ENCODE assay signal across 8 cellular contexts in genomic region chrX:74925210-74926088, GRCh38. TPM values are rescaled to one million over a fixed set of nuclear protein-coding genes. Genes with fewer than 3 reads are reported as not detected.
DNase-seq lines count a peak whose midpoint lies in the region; ATAC-seq and TF ChIP-seq lines count a peak whose summit lies in the region.

NEXMIF (minus strand) TSS chrX:74925452.

- peaks cover 0 to 2% of the 10 kb centered on the region in 2 donors for H3K36me3 Mint-ChIP-seq in CD4-positive, alpha-beta memory T cell

- CTCF ChIA-PET in CD4-positive, alpha-beta memory T cell (lab: Charles Lee; ENCODE audit: partially characterized antibody), result no interaction called here

- DNase-seq in CD4-positive, alpha-beta memory T cell, result peak; percentile 26 to 43 (median 33)
- peak; percentile 14 for DNase-seq in T follicular helper cell (ENCODE audit: low read depth)
- peak in 2 of 3 donors; percentile 13 to 48 for DNase-seq in mucosa of descending colon
- no peak for DNase-seq in NCI-H774 (lab: John Stamatoyannopoulos, UW)

- WGBS in thymus, result 6% methylated on average over 48 of the region's 50 CpGs

- no peak for TF ChIP-seq CTCF in mucosa of descending colon (IDR thresholded peaks at IDR 0.05)

- H3K4me3 ChIP-seq in CD4-positive, alpha-beta memory T cell (ENCODE audit: low read length in 2 of 2), result peak within 1 kb of the TSS in 1 of 2 donors; percentile 40
- H3K4me3 ChIP-seq in duodenal mucosa (ENCODE audit: low read depth in 1 of 2, low read length in 2 of 2) (peak within 1 kb of the TSS; percentile 52 to 60), mucosa of descending colon (no peak within 1 kb of the TSS), thymus (ENCODE audit: low read length) (peak within 1 kb of the TSS; percentile 31)

- peak within 1 kb of the TSS; percentile 79 to 98 (median 88) for H3K4me3 Mint-ChIP-seq in CD4-positive, alpha-beta memory T cell

- peaks cover 3 to 7% of the 10 kb centered on the region in 2 donors for H3K27me3 Mint-ChIP-seq in CD4-positive, alpha-beta memory T cell

- POLR2A ChIA-PET in CD4-positive, alpha-beta memory T cell (lab: Charles Lee; ENCODE audit: partially characterized antibody), result interaction anchor here (1.1 kb wide), 1 partner anchor 312 kb away, joined by 3 read pairs; no protein-coding TSS in a partner anchor

- H3K4me1 Mint-ChIP-seq in CD4-positive, alpha-beta memory T cell, result peaks cover 0 to 8% (median 3%) of the 10 kb centered on the region in 4 donors

- H3K9ac ChIP-seq in duodenal mucosa (ENCODE audit: low read depth in 1 of 2, low read length in 2 of 2), result no peak within 1 kb of the TSS

- H3K27me3 ChIP-seq in CD4-positive, alpha-beta memory T cell (ENCODE audit: insufficient read depth, low read length), result no peaks in the 10 kb centered on the region
- H3K27me3 ChIP-seq in duodenal mucosa (ENCODE audit: control insufficient read depth in 1 of 2, insufficient read depth in 2 of 2, low read length in 2 of 2), result no peaks in the 10 kb centered on the region
- H3K27me3 ChIP-seq in thymus (ENCODE audit: control insufficient read depth, insufficient read depth), result peaks cover 7% of the 10 kb centered on the region

- TF ChIP-seq POLR2A in GM19099 (IDR thresholded peaks at IDR 0.05; ENCODE audit: extremely low read depth, insufficient read length, low read depth), result peak; percentile 40

- no peaks in the 10 kb centered on the region for H3K9me3 ChIP-seq in CD4-positive, alpha-beta memory T cell (ENCODE audit: control insufficient read depth in 1 of 2, low read length in 2 of 2)
- H3K9me3 ChIP-seq in duodenal mucosa (ENCODE audit: control insufficient read depth in 1 of 2, low read length in 2 of 2) (no peaks in the 10 kb centered on the region), mucosa of descending colon (no peaks in the 10 kb centered on the region), thymus (ENCODE audit: control insufficient read depth) (no peaks in the 10 kb centered on the region)

- intact Hi-C loops in CD4-positive, alpha-beta memory T cell (cut with micrococcal nuclease), result loop anchor here (10.0 kb wide), 2 partner anchors 599 to 679 kb away; partner anchors contain the start of gene ZDHHC15
- intact Hi-C loops in mucosa of descending colon (cut with DNase I, micrococcal nuclease), result no loop called here

- H3K27ac Mint-ChIP-seq in CD4-positive, alpha-beta memory T cell, result peak within 1 kb of the TSS in 6 of 7 donors; percentile 31 to 74 (median 47)

- no peaks in the 10 kb centered on the region for H3K4me1 ChIP-seq in CD4-positive, alpha-beta memory T cell (ENCODE audit: insufficient read depth, low read length)
- H3K4me1 ChIP-seq in duodenal mucosa (ENCODE audit: control insufficient read depth in 1 of 2, insufficient read depth in 2 of 2, low read length in 2 of 2) (no peaks in the 10 kb centered on the region), mucosa of descending colon (ENCODE audit: low read depth) (no peaks in the 10 kb centered on the region), thymus (ENCODE audit: control insufficient read depth, insufficient read depth, low read length) (no peaks in the 10 kb centered on the region)

- ATAC-seq in HG03280 (IDR thresholded peaks at IDR 0.05; ENCODE audit: unreplicated experiment), result peak; percentile 71
- ATAC-seq in mucosa of descending colon, result peak; percentile 85

- no peaks in the 10 kb centered on the region for H3K36me3 ChIP-seq in CD4-positive, alpha-beta memory T cell (ENCODE audit: insufficient read depth, low read length)
- H3K36me3 ChIP-seq in duodenal mucosa (ENCODE audit: control insufficient read depth in 1 of 2, insufficient read depth in 2 of 2, low read length in 2 of 2) (no peaks in the 10 kb centered on the region), mucosa of descending colon (ENCODE audit: low read depth) (no peaks in the 10 kb centered on the region), thymus (ENCODE audit: control insufficient read depth, insufficient read depth) (no peaks in the 10 kb centered on the region)

- peak within 1 kb of the TSS; percentile 4 for H3K27ac ChIP-seq in CD4-positive, alpha-beta memory T cell (ENCODE audit: low read depth, low read length)
- no peak within 1 kb of the TSS for H3K27ac ChIP-seq in duodenal mucosa (ENCODE audit: low read depth, low read length)
- no peak within 1 kb of the TSS for H3K27ac ChIP-seq in thymus (ENCODE audit: low read depth)

- peaks cover 0 to 3% (median 0%) of the 10 kb centered on the region in 8 donors for H3K9me3 Mint-ChIP-seq in CD4-positive, alpha-beta memory T cell

RNA-seq across cellular contexts. Expression of gene NEXMIF, which starts in this region (rescaled TPM):
- 1 to 10 TPM; 1.1 to 1.2 TPM for total RNA-seq in CD4-positive, alpha-beta memory T cell
- polyA plus RNA-seq in CD4-positive, alpha-beta memory T cell, result under 1 TPM; 0.20 to 0.50 TPM
- total RNA-seq in mucosa of descending colon, result 1 to 10 TPM; 1.0 to 6.8 (median 1.7) TPM
- polyA plus RNA-seq in thymus, result 0.11 TPM
